In genomic region chr2:204003276-204003985, GRCh38 we compare ENCODE assay signal across 18 cellular contexts.
"Had no signal": no experiment of that assay in that cellular context is flagged by ENCODE, and none has a peak within 500 bp of the region (broad histone marks: within the 10 kb centered on the region; RNA-seq: fewer than 3 reads in every experiment).

No MANE protein-coding gene starts in this region.

- H3K9me3 Mint-ChIP-seq: stimulated activated naive B cell treated with anti-CD40 and anti-IgM and Interleukin-4, amounts not matched to agents 10 μg/mL and 1 μg/mL and 100 μg/mL, for 72 hours had no signal

- H3K4me1 Mint-ChIP-seq: stimulated activated naive B cell treated with anti-CD40 and anti-IgM and Interleukin-4, amounts not matched to agents 10 μg/mL and 1 μg/mL and 100 μg/mL, for 72 hours had no signal

- H3K4me3 Mint-ChIP-seq: mesothelial cell of epicardium; naive thymus-derived CD8-positive, alpha-beta T cell; stimulated activated naive B cell treated with anti-CD40 and anti-IgM and Interleukin-4, amounts not matched to agents 10 μg/mL and 1 μg/mL and 100 μg/mL, for 72 hours had no signal

- ATAC-seq: body of pancreas; gastroesophageal sphincter; heart left ventricle; left ventricle myocardium superior; naive thymus-derived CD8-positive, alpha-beta T cell; stimulated activated naive B cell treated with anti-CD40 and anti-IgM and Interleukin-4, amounts not matched to agents 10 μg/mL and 1 μg/mL and 100 μg/mL, for 72 hours had no signal

- H3K27me3 Mint-ChIP-seq: naive thymus-derived CD8-positive, alpha-beta T cell had no signal

- H3K27ac Mint-ChIP-seq: mesothelial cell of epicardium; progenitor cell of endocrine pancreas; stimulated activated naive B cell treated with anti-CD40 and anti-IgM and Interleukin-4, amounts not matched to agents 10 μg/mL and 1 μg/mL and 100 μg/mL, for 72 hours had no signal

- H3K36me3 Mint-ChIP-seq: mesothelial cell of epicardium; stimulated activated naive B cell treated with anti-CD40 and anti-IgM and Interleukin-4, amounts not matched to agents 10 μg/mL and 1 μg/mL and 100 μg/mL, for 72 hours had no signal

- DNase-seq: activated CD4-positive, alpha-beta T cell treated with anti-CD3 and anti-CD28 coated beads, Interleukin-2, amount 50 U/mL, for 1 hour; activated CD4-positive, CD25-positive, alpha-beta regulatory T cell; body of pancreas; cortex of kidney; heart left ventricle; left ventricle myocardium superior; mammary epithelial cell; naive thymus-derived CD8-positive, alpha-beta T cell; retina; sigmoid colon; stimulated activated CD4-positive, alpha-beta T cell treated with anti-CD3 and anti-CD28 coated beads, Interleukin-15, amount 100 ng/mL, for 24 hours; stimulated activated naive B cell treated with anti-CD40 and anti-IgM and Interleukin-4, amounts not matched to agents 10 μg/mL and 1 μg/mL and 100 μg/mL, for 72 hours; substantia nigra; T1000; tibial artery had no signal
